29 cellular contexts compared by ENCODE assay signal in genomic region chr2:226888971-226889370, GRCh38. TPM values are rescaled to one million over a fixed set of nuclear protein-coding genes. Genes with fewer than 3 reads are reported as not detected.
DNase-seq lines count a peak whose midpoint lies in the region; ATAC-seq and TF ChIP-seq lines count a peak whose summit lies in the region.
"Had no signal": no experiment of that assay in that cellular context is flagged by ENCODE, and none has a peak within 500 bp of the region (broad histone marks: within the 10 kb centered on the region; RNA-seq: fewer than 3 reads in every experiment).

No MANE protein-coding gene starts in this region.

- ATAC-seq in GM23338 = no peak
- no peak for ATAC-seq in GM19452 (IDR thresholded peaks at IDR 0.05; ENCODE audit: unreplicated experiment)
- ATAC-seq: natural killer cell, Right ventricle myocardium inferior, T-helper 17 cell had no signal

- no peaks in the 10 kb centered on the region for H3K9me2 ChIP-seq in GM23338 (ENCODE audit: insufficient read depth)

- peaks cover 5% of the 10 kb centered on the region; the same call in 1 of the 2 replicates for H4K20me1 ChIP-seq in GM23338 (replicated peaks; ENCODE audit: insufficient read depth)

- no peak overlapping the region for H3K27ac ChIP-seq in GM23338 (ENCODE audit: low read depth)
- H3K27ac ChIP-seq: C4-2B, HL-60, left ventricle myocardium inferior, PC-9, skin epidermis, suprapubic skin had no signal

- H3K9ac ChIP-seq in adipocyte (ENCODE audit: low read length) = peak overlapping the region; percentile 23

- H3K27me3 ChIP-seq in GM23338 (ENCODE audit: insufficient read depth) (no peaks in the 10 kb centered on the region), adipocyte (replicated peaks; ENCODE audit: control insufficient read depth, insufficient read depth, low read length) (no peaks in the 10 kb centered on the region)
- H3K27me3 ChIP-seq: suprapubic skin had no signal

- H3K27me3 Mint-ChIP-seq in GM23338 (ENCODE audit: insufficient read depth, low read depth, poor library complexity) = no peaks in the 10 kb centered on the region
- H3K27me3 Mint-ChIP-seq: activated CD4-positive, alpha-beta memory T cell treated with anti-CD3 and anti-CD28 coated beads for 36 hours; T-helper 17 cell had no signal

- H3K4me3 ChIP-seq in GM23338 = no peak overlapping the region
- peak overlapping the region; percentile 6 for H3K4me3 ChIP-seq in adipocyte (ENCODE audit: low read length)
- H3K4me3 ChIP-seq: left ventricle myocardium inferior, PC-9, skin epidermis, suprapubic skin had no signal

- H3K4me1 ChIP-seq in GM23338 (ENCODE audit: insufficient read depth) (no peaks in the 10 kb centered on the region), adipocyte (ENCODE audit: control insufficient read depth, insufficient read depth, low read length) (peaks cover 58% of the 10 kb centered on the region)
- H3K4me1 ChIP-seq: Caco-2 had no signal

- H3K4me3 Mint-ChIP-seq in GM23338 = no peak overlapping the region
- H3K4me3 Mint-ChIP-seq: activated CD4-positive, alpha-beta memory T cell treated with anti-CD3 and anti-CD28 coated beads for 36 hours; natural killer cell; T-helper 17 cell had no signal

- TF ChIP-seq CTCF in GM23338 (conservative IDR thresholded peaks at IDR 0.05; ENCODE audit: low read depth in 2 of 2) = no peak

- DNase-seq in GM23338 (ENCODE audit: low spot score) (no peak), adipocyte (ENCODE audit: low read depth) (peak; percentile 34), glomerular visceral epithelial cell (ENCODE audit: extremely low spot score) (peak; percentile 16), renal cortical epithelial cell (ENCODE audit: low read depth) (peak; percentile 49), NCI-H1436 (lab: John Stamatoyannopoulos, UW) (no peak), SHP77 (lab: John Stamatoyannopoulos, UW) (no peak)
- DNase-seq in activated CD4-positive, alpha-beta T cell treated with anti-CD3 and anti-CD28 coated beads for 1 hour = no peak
- DNase-seq: activated CD4-positive, alpha-beta memory T cell treated with anti-CD3 and anti-CD28 coated beads for 36 hours; activated CD4-positive, CD25-positive, alpha-beta regulatory T cell treated with anti-CD3 and anti-CD28 coated beads, Interleukin-2, amount 50 U/mL, for 72 hours; activated CD8-positive, alpha-beta memory T cell treated with anti-CD3 and anti-CD28 coated beads, Interleukin-2, amount 50 U/mL, for 4 hours; activated naive CD4-positive, alpha-beta T cell treated with anti-CD3 and anti-CD28 coated beads, Interleukin-2, amount 50 U/mL, for 16 hours; amygdala; Caco-2; DMS53; H7; Karpas-422; left ventricle myocardium inferior; natural killer cell; NCI-H1417 treated with DMSO at 0.1 percent for 48 hours; NCI-H345; PC-9; stimulated activated naive CD4-positive, alpha-beta T cell treated with Interleukin-2 at 50 U/mL for 16 hours; T-helper 17 cell had no signal

- no peaks in the 10 kb centered on the region for H3K79me2 ChIP-seq in GM23338 (replicated peaks; ENCODE audit: insufficient read depth)

- H3K4me2 ChIP-seq in GM23338 = no peak overlapping the region
- H3K4me2 ChIP-seq: PC-9 had no signal

- H3F3A ChIP-seq in GM23338 (replicated peaks; ENCODE audit: low read depth) = no peaks in the 10 kb centered on the region

- no peak overlapping the region for H2AFZ ChIP-seq in GM23338
- H2AFZ ChIP-seq: PC-9 had no signal

- peak overlapping the region; percentile 34; the same call in 1 of the 2 replicates for H3K27ac Mint-ChIP-seq in GM23338
- H3K27ac Mint-ChIP-seq: activated CD4-positive, alpha-beta memory T cell treated with anti-CD3 and anti-CD28 coated beads for 36 hours; natural killer cell; T-helper 17 cell had no signal

- no peaks in the 10 kb centered on the region for H3K9me3 ChIP-seq in adipocyte (ENCODE audit: control insufficient read depth, low read length)
- H3K9me3 ChIP-seq: Caco-2, left ventricle myocardium inferior, suprapubic skin had no signal

- H3K36me3 Mint-ChIP-seq in GM23338 (ENCODE audit: low read depth) = no peaks in the 10 kb centered on the region
- H3K36me3 Mint-ChIP-seq: natural killer cell had no signal

- H3K9me3 Mint-ChIP-seq in GM23338 = no peaks in the 10 kb centered on the region
- H3K9me3 Mint-ChIP-seq: activated CD4-positive, alpha-beta memory T cell treated with anti-CD3 and anti-CD28 coated beads for 36 hours; natural killer cell had no signal

- no peaks in the 10 kb centered on the region for H3K4me1 Mint-ChIP-seq in GM23338
- H3K4me1 Mint-ChIP-seq: natural killer cell had no signal

- H3K36me3 ChIP-seq in GM23338 (ENCODE audit: insufficient read depth) (no peaks in the 10 kb centered on the region), adipocyte (ENCODE audit: control insufficient read depth, insufficient read depth, low read length, severe bottlenecking) (no peaks in the 10 kb centered on the region)
- H3K36me3 ChIP-seq: left ventricle myocardium inferior, suprapubic skin had no signal

TF ChIP-seq in GM23338, 12 proteins besides CTCF, POLR2A, EP300 and RAD21 (continues in another document):
- no peak for TF ChIP-seq REST (IDR thresholded peaks at IDR 0.05; ENCODE audit: unreplicated experiment)
- no peak for TF ChIP-seq ZNF114 (CRISPR knock-in tag; IDR thresholded peaks at IDR 0.05)
- TF ChIP-seq STAT1 (IDR thresholded peaks at IDR 0.05; ENCODE audit: unreplicated experiment) = no peak
- no peak for TF ChIP-seq POLR2AphosphoS5 (IDR thresholded peaks at IDR 0.05; ENCODE audit: low read depth)
- no peak for TF ChIP-seq NANOG (IDR thresholded peaks at IDR 0.05; ENCODE audit: borderline replicate concordance)

RNA-seq across cellular contexts. Expression of gene RHBDD1, which starts 53.1 kb away (rescaled TPM):
- 13.0 and 16.4 TPM in 2 replicates for total RNA-seq in GM23338 (2014; rRNA removed; shearing (Covaris generic))
- polyA plus RNA-seq in GM23338 (2016; fragmentation: Nextera tagmentation; extraction: Ambion mirVana) = 6.3 and 7.3 TPM in 2 replicates
- 15.3 and 31.3 TPM in 2 replicates for total RNA-seq in renal cortical epithelial cell

Comparison
In these comparisons a context has a peak if more than half of its experiments do, and no peak if none do; other contexts are left out.
1. DNase-seq: peak in adipocyte (single experiment), glomerular visceral epithelial cell (single experiment) and renal cortical epithelial cell (single experiment); none in GM23338 (single experiment), activated CD4-positive, alpha-beta T cell treated with anti-CD3 and anti-CD28 coated beads for 1 hour (single experiment), NCI-H1436 (single experiment) and SHP77 (0 of 2).